In the genomic region with DNA sequence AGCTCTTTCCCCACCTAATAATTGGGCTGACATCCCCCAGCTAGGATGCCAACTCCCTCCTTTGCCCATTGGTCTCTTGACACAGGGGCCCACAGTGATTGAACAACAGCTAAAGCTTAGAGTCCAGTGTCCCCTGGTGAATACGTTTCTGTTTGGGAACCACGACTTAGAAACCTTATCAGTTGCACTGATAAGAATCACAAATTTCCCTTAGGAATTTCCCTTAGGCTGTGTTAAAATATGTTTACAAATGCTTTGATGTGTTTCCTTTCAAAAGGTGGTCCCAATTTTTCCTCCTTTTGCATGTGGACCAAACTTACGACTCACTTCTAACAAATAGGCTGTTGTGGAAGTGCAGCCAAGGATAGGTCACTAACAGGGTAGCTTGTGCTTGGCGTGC, we compare ENCODE assay signal across 25 cellular contexts.
"Had no signal": no experiment of that assay in that cellular context is flagged by ENCODE, and none has a peak within 500 bp of the region (broad histone marks: within the 10 kb centered on the region; RNA-seq: fewer than 3 reads in every experiment).

No MANE protein-coding gene starts in this region.

- H2AFZ ChIP-seq: hepatocyte, neural progenitor cell had no signal

- H3K4me2 ChIP-seq: hepatocyte, neural progenitor cell had no signal

- H3K79me2 ChIP-seq: hepatocyte had no signal

- H3K9ac ChIP-seq: neural progenitor cell had no signal

- H3K36me3 ChIP-seq: heart right ventricle, left ventricle myocardium inferior, neural progenitor cell, neutrophil, prostate gland, stomach, thyroid gland, transverse colon, upper lobe of right lung had no signal

- H3K27ac ChIP-seq: heart right ventricle, hepatocyte, left ventricle myocardium inferior, neural progenitor cell, neutrophil, prostate gland, skin epidermis, stomach, testis, thyroid gland, transverse colon, upper lobe of right lung had no signal

- H3K4me3 ChIP-seq: heart right ventricle, hepatocyte, left ventricle myocardium inferior, lung, neural progenitor cell, prostate gland, skin epidermis, stomach, testis, thyroid gland, transverse colon, upper lobe of right lung had no signal

- ATAC-seq: heart right ventricle; naive thymus-derived CD8-positive, alpha-beta T cell; right cardiac atrium; sciatic nerve; stimulated activated naive B cell treated with anti-CD40 and anti-IgM and Interleukin-4, amounts not matched to agents 10 μg/mL and 1 μg/mL and 100 μg/mL, for 72 hours; stimulated activated naive CD8-positive, alpha-beta T cell treated with anti-CD3 and anti-CD28 coated beads, Interleukin-15, Interleukin-2, amounts not matched to agents 100 U/mL and 50 U/mL, for 24 hours; upper lobe of right lung had no signal

- DNase-seq: heart right ventricle; islet precursor cell; left ventricle myocardium inferior; naive thymus-derived CD8-positive, alpha-beta T cell; occipital lobe; retina; right cardiac atrium; stimulated activated CD4-positive, alpha-beta T cell treated with anti-CD3 and anti-CD28 coated beads, Interleukin-12 subunit alpha, Interleukin-12 subunit beta, amount 100 ng/mL, for 4 hours; stimulated activated CD4-positive, alpha-beta T cell treated with anti-CD3 and anti-CD28 coated beads, Interleukin-15, amount 100 ng/mL, for 24 hours; stimulated activated CD4-positive, alpha-beta T cell treated with anti-CD3 and anti-CD28 coated beads, Interleukin-2, amount 100 ng/mL, for 24 hours; stimulated activated CD4-positive, alpha-beta T cell treated with anti-CD3 and anti-CD28 coated beads, Interleukin-4, amount 100 ng/mL, for 1 hour; stimulated activated naive B cell treated with anti-CD40 and anti-IgM and Interleukin-4, amounts not matched to agents 10 μg/mL and 1 μg/mL and 100 μg/mL, for 72 hours; stimulated activated naive CD8-positive, alpha-beta T cell treated with anti-CD3 and anti-CD28 coated beads, Interleukin-15, Interleukin-2, amounts not matched to agents 100 U/mL and 50 U/mL, for 24 hours; stomach; testis; thyroid gland; transverse colon; upper lobe of right lung had no signal

- H3K4me1 ChIP-seq: heart right ventricle, left ventricle myocardium inferior, neural progenitor cell, prostate gland, stomach, testis, thyroid gland, transverse colon, upper lobe of right lung had no signal

- H3K9me3 ChIP-seq: neutrophil, prostate gland, testis, thyroid gland, transverse colon, upper lobe of right lung had no signal

- H3K27me3 ChIP-seq: heart right ventricle, hepatocyte, neural progenitor cell, neutrophil, stomach, testis, thyroid gland, transverse colon, upper lobe of right lung had no signal
